34 cellular contexts compared by ENCODE assay signal in genomic region chr6:16783952-16784351, GRCh38.
"Had no signal": no experiment of that assay in that cellular context is flagged by ENCODE, and none has a peak within 500 bp of the region (broad histone marks: within the 10 kb centered on the region; RNA-seq: fewer than 3 reads in every experiment).

No MANE protein-coding gene starts in this region.

- FAIRE-seq: bronchial epithelial cell had no signal

- DNase-seq: activated effector memory CD4-positive, alpha-beta T cell treated with anti-CD3 and anti-CD28 coated beads, Interleukin-2, amount 50 U/mL, for 16 hours; activated effector memory CD4-positive, alpha-beta T cell treated with Interleukin-2 at 50 U/mL for 16 hours; activated gamma-delta T cell; activated gamma-delta T cell treated with Interleukin-2 at 50 U/mL for 16 hours; activated naive CD4-positive, alpha-beta T cell; activated naive CD4-positive, alpha-beta T cell treated with anti-CD3 and anti-CD28 coated beads for 36 hours; activated naive CD4-positive, alpha-beta T cell treated with anti-CD3 and anti-CD28 coated beads, Interleukin-2, amount 10 ng/mL, durations not matched to agents 7 days and 5 days; activated naive CD4-positive, alpha-beta T cell treated with anti-CD3 and anti-CD28 coated beads, Interleukin-2, amount 50 U/mL, for 16 hours; activated naive CD4-positive, alpha-beta T cell treated with Interleukin-2 at 50 U/mL for 16 hours; activated naive CD8-positive, alpha-beta T cell treated with anti-CD3 and anti-CD28 coated beads for 36 hours; activated naive CD8-positive, alpha-beta T cell treated with anti-CD3 and anti-CD28 coated beads, Interleukin-2, amount 10 ng/mL, durations not matched to agents 7 days and 5 days; activated naive CD8-positive, alpha-beta T cell treated with anti-CD3 and anti-CD28 coated beads, Interleukin-2, amount 50 U/mL, for 24 hours; activated T-cell treated with anti-CD3 and anti-CD28 coated beads for 4 hours; activated T-cell treated with anti-CD3 and anti-CD28 coated beads, Interleukin-2, amount 50 U/mL, for 1 hour; activated T-cell treated with anti-CD3 and anti-CD28 coated beads, Interleukin-2, amount 50 U/mL, for 24 hours; activated T-cell treated with anti-CD3 and anti-CD28 coated beads, Interleukin-2, amount 50 U/mL, for 4 hours; activated T-cell treated with anti-CD3 and anti-CD28 coated beads, Interleukin-2, amount 50 U/mL, for 48 hours; activated T-cell treated with anti-CD3 and anti-CD28 coated beads, Interleukin-2, amount 50 U/mL, for 72 hours; adrenal gland; amniotic stem cell; amygdala; anterior cingulate cortex; aorta; body of pancreas; brain microvascular endothelial cell; caudate nucleus; central memory CD4-positive, alpha-beta T cell; cerebellar nuclear complex had no signal

- H3K27ac ChIP-seq: adrenal gland, ascending aorta, body of pancreas, brain microvascular endothelial cell, breast epithelium, cardiac muscle cell had no signal

- H3K27me3 ChIP-seq: adrenal gland, ascending aorta, body of pancreas, brain microvascular endothelial cell, breast epithelium, cardiac muscle cell had no signal

- ATAC-seq: activated naive CD4-positive, alpha-beta T cell treated with anti-CD3 and anti-CD28 coated beads, Interleukin-2, amount 50 U/mL, for 72 hours; activated naive CD8-positive, alpha-beta T cell treated with anti-CD3 and anti-CD28 coated beads, Interleukin-2, amount 50 U/mL, for 24 hours; activated T-cell treated with anti-CD3 and anti-CD28 coated beads, Interleukin-2, amount 50 U/mL, for 4 hours; activated T-cell treated with anti-CD3 and anti-CD28 coated beads, Interleukin-2, amount 50 U/mL, for 72 hours; activated T-helper 17 cell treated with anti-CD3 and anti-CD28 coated beads, Interleukin-2, amount 50 U/mL, for 72 hours; body of pancreas had no signal

- H3K36me3 ChIP-seq: adrenal gland, ascending aorta, brain microvascular endothelial cell, breast epithelium, cardiac muscle cell had no signal

- H3K9me3 ChIP-seq: adrenal gland, ascending aorta, body of pancreas had no signal

- H3K4me1 ChIP-seq: adrenal gland, ascending aorta, body of pancreas, breast epithelium had no signal

- H3K4me3 ChIP-seq: adrenal gland, ascending aorta, body of pancreas, breast epithelium, cardiac muscle cell had no signal
